Comparison of ENCODE assay signal across 8 cellular contexts in genomic region chr16:4846503-4846900, GRCh38. TPM values are rescaled to one million over a fixed set of nuclear protein-coding genes. Genes with fewer than 3 reads are reported as not detected.
A peak's percentile ranks its signal among the peaks of the same experiment; 100 is the strongest.
DNase-seq lines count a peak whose midpoint lies in the region; TF ChIP-seq lines count a peak whose summit lies in the region.

No MANE protein-coding gene starts in this region.

- POLR2A ChIA-PET in HEK293 (lab: Yijun Ruan, JAX): interaction anchor here (0.5 to 2.8 kb wide), 13 partner anchors 8 to 375 kb away, joined by 3 to 8 read pairs (median 4); partner anchors contain the start of genes ANKS3, DNAAF8, SEC14L5 and ZNF500

- H3K9ac ChIP-seq in adipocyte (ENCODE audit: low read length): peak overlapping the region; percentile 96

- peak overlapping the region; percentile 98 for H3K4me3 ChIP-seq in HEK293 (ENCODE audit: low read depth, low read length)
- H3K4me3 ChIP-seq in adipocyte (ENCODE audit: low read length): peak overlapping the region; percentile 88
- H3K4me3 ChIP-seq in left ventricle myocardium inferior: peak overlapping the region; percentile 95

- H3K27ac ChIP-seq in HEK293 (ENCODE audit: extremely low read depth, low read depth, low read length) (peak overlapping the region; percentile 78), left ventricle myocardium inferior (replicated peaks) (peak overlapping the region; percentile 92)

- CTCF ChIA-PET in HEK293 (lab: Yijun Ruan, JAX): interaction anchor here (1.1 kb wide), 1 partner anchor 109 kb away, joined by 3 read pairs; no protein-coding TSS in a partner anchor

- H3K9me3 ChIP-seq in HEK293 (ENCODE audit: control insufficient read depth, insufficient read depth, low read depth, low read length): no peaks in the 10 kb centered on the region
- H3K9me3 ChIP-seq in adipocyte (ENCODE audit: control insufficient read depth, low read length): no peaks in the 10 kb centered on the region
- H3K9me3 ChIP-seq in left ventricle myocardium inferior (replicated peaks): no peaks in the 10 kb centered on the region

- H3K36me3 ChIP-seq in HEK293 (ENCODE audit: control insufficient read depth in 2 of 2, insufficient read depth in 1 of 2, low read length in 2 of 2): peaks cover 23 to 41% of the 10 kb centered on the region in 2 experiments
- peaks cover 34% of the 10 kb centered on the region for H3K36me3 ChIP-seq in adipocyte (ENCODE audit: control insufficient read depth, insufficient read depth, low read length, severe bottlenecking)
- peaks cover 42% of the 10 kb centered on the region for H3K36me3 ChIP-seq in left ventricle myocardium inferior

- DNase-seq in NCI-H146 (lab: John Stamatoyannopoulos, UW): peak; percentile 66
- no peak for DNase-seq in NCI-H146 treated with DMSO at 0.1 percent for 48 hours (lab: John Stamatoyannopoulos, UW; ENCODE audit: unreplicated experiment)
- peak; percentile 67 for DNase-seq in NAMALWA (ENCODE audit: low spot score)
- peak; percentile 77 for DNase-seq in adipocyte (ENCODE audit: low read depth)
- peak; percentile 31 for DNase-seq in left ventricle myocardium inferior
- peak; percentile 31 for DNase-seq in pons (ENCODE audit: low spot score)
- DNase-seq in mesenteric fat pad (ENCODE audit: low spot score): no peak

- H3K27me3 ChIP-seq in adipocyte (replicated peaks; ENCODE audit: control insufficient read depth, insufficient read depth, low read length): no peaks in the 10 kb centered on the region
- H3K27me3 ChIP-seq in left ventricle myocardium inferior (ENCODE audit: low read depth): no peaks in the 10 kb centered on the region

- peaks cover 11% of the 10 kb centered on the region for H3K4me1 ChIP-seq in HEK293 (ENCODE audit: control insufficient read depth, insufficient read depth, low read length)
- peaks cover 39% of the 10 kb centered on the region for H3K4me1 ChIP-seq in adipocyte (ENCODE audit: control insufficient read depth, insufficient read depth, low read length)
- H3K4me1 ChIP-seq in left ventricle myocardium inferior: peaks cover 73% of the 10 kb centered on the region

- TF ChIP-seq CTCF in HEK293 (tag by site-specific recombination; IDR thresholded peaks at IDR 0.05) (no peak), left ventricle myocardium inferior (IDR thresholded peaks at IDR 0.05; ENCODE audit: borderline replicate concordance) (no peak)

- intact Hi-C loops in left ventricle myocardium inferior (cut with micrococcal nuclease): no loop called here

TF ChIP-seq in HEK293, 187 proteins besides CTCF, POLR2A, EP300 and RAD21:
- no peak for TF ChIP-seq KLF9 (tag by site-specific recombination; IDR thresholded peaks at IDR 0.05; ENCODE audit: low read depth)
- no peak for TF ChIP-seq PRDM6 (tag by site-specific recombination; IDR thresholded peaks at IDR 0.05)
- no peak for TF ChIP-seq ZSCAN5A (tag by site-specific recombination; IDR thresholded peaks at IDR 0.05)
- TF ChIP-seq ZNF157 (tag by site-specific recombination; IDR thresholded peaks at IDR 0.05): no peak
- peak; percentile 51 for TF ChIP-seq SP2 (tag by site-specific recombination; IDR thresholded peaks at IDR 0.05)
- no peak for TF ChIP-seq ZNF112 (tag by site-specific recombination; IDR thresholded peaks at IDR 0.05)
- 0 out of 2 replicates have a peak, but pooled peaks have one; percentile 45 for TF ChIP-seq SCRT1 (tag by site-specific recombination; IDR thresholded peaks at IDR 0.05; ENCODE audit: borderline replicate concordance)
- TF ChIP-seq ZNF132 (tag by site-specific recombination; IDR thresholded peaks at IDR 0.05; ENCODE audit: borderline replicate concordance): no peak
- no peak for TF ChIP-seq MEIS1 (CRISPR knock-in tag; IDR thresholded peaks at IDR 0.05; ENCODE audit: borderline replicate concordance)
- peak; percentile 96 for TF ChIP-seq SCRT2 (tag by site-specific recombination; IDR thresholded peaks at IDR 0.05)
- TF ChIP-seq ZNF2 (tag by site-specific recombination; IDR thresholded peaks at IDR 0.05): no peak
- no peak for TF ChIP-seq ZNF214 (tag by site-specific recombination; IDR thresholded peaks at IDR 0.05; ENCODE audit: borderline replicate concordance)
- no peak for TF ChIP-seq PBX3 (CRISPR knock-in tag; IDR thresholded peaks at IDR 0.05)
- peak; percentile 63 for TF ChIP-seq PRDM10 (tag by site-specific recombination; IDR thresholded peaks at IDR 0.05)

RNA-seq across cellular contexts. Expression of gene GLYR1, which starts 0.6 kb away (rescaled TPM):
- total RNA-seq in left ventricle myocardium inferior (86.7 TPM), mesenteric fat pad (86.6 TPM)

RNA-seq across cellular contexts. Expression of gene UBN1, which starts 0.8 kb away (rescaled TPM):
- total RNA-seq in left ventricle myocardium inferior (41.1 TPM), mesenteric fat pad (54.3 TPM)

RNA-seq across cellular contexts. Expression of gene ROGDI, which starts 44.1 kb away (rescaled TPM):
- total RNA-seq in left ventricle myocardium inferior (97.4 TPM), mesenteric fat pad (9.0 TPM)

RNA-seq across cellular contexts. Expression of gene SMIM22, which starts 51.3 kb away (rescaled TPM):
- total RNA-seq in left ventricle myocardium inferior (not detected), mesenteric fat pad (not detected)

RNA-seq across cellular contexts. Expression of gene SEPTIN12, which starts 58.4 kb away (rescaled TPM):
- total RNA-seq in left ventricle myocardium inferior (not detected), mesenteric fat pad (not detected)

Comparison
In these comparisons a context has a peak if more than half of its experiments do, and no peak if none do; other contexts are left out.
1. DNase-seq: peak in NCI-H146 (single experiment), NAMALWA (single experiment), adipocyte (single experiment), left ventricle myocardium inferior (single experiment) and pons (single experiment); none in NCI-H146 treated with DMSO at 0.1 percent for 48 hours (single experiment) and mesenteric fat pad (single experiment).
2. Peak in every context shown above with its lines, with median percentiles within 50 percentile points of each other: H3K4me3 ChIP-seq.